In the genomic region with DNA sequence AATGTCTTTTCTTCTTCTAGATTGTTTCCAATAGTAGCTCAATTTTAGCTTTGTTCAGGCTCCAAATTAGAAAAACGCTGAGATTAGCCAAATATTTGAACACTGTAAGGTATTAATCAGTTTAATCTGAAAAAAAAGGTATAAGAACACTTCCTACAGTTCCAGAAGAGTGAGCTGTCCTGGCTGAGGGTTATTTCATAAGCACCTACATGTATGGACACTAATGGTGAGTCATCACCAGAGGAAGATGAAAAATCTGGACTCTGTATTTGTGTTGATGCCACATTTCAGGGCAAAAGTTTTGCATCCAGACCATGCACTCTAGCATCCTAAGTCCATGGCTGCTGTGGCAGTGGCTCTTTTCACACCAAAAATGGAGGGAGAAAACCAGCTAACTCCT, we compare ENCODE assay signal across 30 cellular contexts.
"Had no signal": no experiment of that assay in that cellular context is flagged by ENCODE, and none has a peak within 500 bp of the region (broad histone marks: within the 10 kb centered on the region; RNA-seq: fewer than 3 reads in every experiment).

No MANE protein-coding gene starts in this region.

- DNase-seq: activated CD4-positive, alpha-beta memory T cell treated with anti-CD3 and anti-CD28 coated beads, Interleukin-2, amount 10 ng/mL, durations not matched to agents 7 days and 5 days; activated CD4-positive, alpha-beta T cell treated with anti-CD3 and anti-CD28 coated beads for 1 hour; activated CD4-positive, alpha-beta T cell treated with anti-CD3 and anti-CD28 coated beads for 48 hours; activated CD4-positive, CD25-positive, alpha-beta regulatory T cell; activated CD8-positive, alpha-beta memory T cell treated with anti-CD3 and anti-CD28 coated beads for 24 hours; activated CD8-positive, alpha-beta memory T cell treated with anti-CD3 and anti-CD28 coated beads, Interleukin-2, amount 10 ng/mL, durations not matched to agents 7 days and 5 days; activated CD8-positive, alpha-beta memory T cell treated with anti-CD3 and anti-CD28 coated beads, Interleukin-2, amount 50 U/mL, for 48 hours; activated effector memory CD4-positive, alpha-beta T cell treated with Interleukin-2 at 50 U/mL for 16 hours; activated naive CD4-positive, alpha-beta T cell treated with anti-CD3 and anti-CD28 coated beads, Interleukin-2, amount 10 ng/mL, durations not matched to agents 7 days and 5 days; activated naive CD8-positive, alpha-beta T cell treated with anti-CD3 and anti-CD28 coated beads, Interleukin-2, amount 50 U/mL, for 24 hours; activated T-cell treated with anti-CD3 and anti-CD28 coated beads, Interleukin-2, amount 50 U/mL, for 48 hours; anterior cingulate cortex; central memory CD4-positive, alpha-beta T cell; NCI-H1105; NCI-H1417 treated with DMSO at 0.1 percent for 48 hours; NCI-H187 treated with DMSO at 0.1 percent for 48 hours; NCI-H2081; NCI-H510A; NCI-H526; NCI-H748 treated with DMSO at 0.1 percent for 48 hours; NK-92 treated with Interleukin-12 subunit alpha and Interleukin-12 subunit beta, amount 100 ng/mL, for 24 hours; SIG-M5; SW 1271; T1000; WERI-Rb-1 had no signal

- H3K27ac Mint-ChIP-seq: activated CD4-positive, alpha-beta memory T cell treated with anti-CD3 and anti-CD28 coated beads, Interleukin-2, amount 10 ng/mL, durations not matched to agents 7 days and 5 days; activated CD8-positive, alpha-beta memory T cell treated with anti-CD3 and anti-CD28 coated beads, Interleukin-2, amount 10 ng/mL, durations not matched to agents 7 days and 5 days; activated naive CD4-positive, alpha-beta T cell treated with anti-CD3 and anti-CD28 coated beads, Interleukin-2, amount 10 ng/mL, durations not matched to agents 7 days and 5 days; activated naive CD8-positive, alpha-beta T cell; activated naive CD8-positive, alpha-beta T cell treated with anti-CD3 and anti-CD28 coated beads, Interleukin-2, amount 50 U/mL, for 24 hours; brain had no signal

- H3K36me3 Mint-ChIP-seq: activated CD8-positive, alpha-beta memory T cell treated with anti-CD3 and anti-CD28 coated beads, Interleukin-2, amount 10 ng/mL, durations not matched to agents 7 days and 5 days; activated naive CD4-positive, alpha-beta T cell treated with anti-CD3 and anti-CD28 coated beads, Interleukin-2, amount 10 ng/mL, durations not matched to agents 7 days and 5 days; activated naive CD8-positive, alpha-beta T cell; brain had no signal

- ATAC-seq: activated CD8-positive, alpha-beta memory T cell treated with anti-CD3 and anti-CD28 coated beads, Interleukin-2, amount 10 ng/mL, durations not matched to agents 7 days and 5 days; activated naive CD8-positive, alpha-beta T cell treated with anti-CD3 and anti-CD28 coated beads, Interleukin-2, amount 50 U/mL, for 24 hours; K562; Right ventricle myocardium inferior; SK-N-SH treated with all-trans-retinoic acid at 6 μM for 48 hours had no signal

- H3K27me3 Mint-ChIP-seq: activated CD4-positive, alpha-beta memory T cell treated with anti-CD3 and anti-CD28 coated beads, Interleukin-2, amount 10 ng/mL, durations not matched to agents 7 days and 5 days; activated CD8-positive, alpha-beta memory T cell treated with anti-CD3 and anti-CD28 coated beads, Interleukin-2, amount 10 ng/mL, durations not matched to agents 7 days and 5 days; activated naive CD4-positive, alpha-beta T cell treated with anti-CD3 and anti-CD28 coated beads, Interleukin-2, amount 10 ng/mL, durations not matched to agents 7 days and 5 days; activated naive CD8-positive, alpha-beta T cell; activated naive CD8-positive, alpha-beta T cell treated with anti-CD3 and anti-CD28 coated beads, Interleukin-2, amount 50 U/mL, for 24 hours; brain had no signal

- H3K4me1 Mint-ChIP-seq: activated CD4-positive, alpha-beta memory T cell treated with anti-CD3 and anti-CD28 coated beads, Interleukin-2, amount 10 ng/mL, durations not matched to agents 7 days and 5 days; activated CD8-positive, alpha-beta memory T cell treated with anti-CD3 and anti-CD28 coated beads, Interleukin-2, amount 10 ng/mL, durations not matched to agents 7 days and 5 days; activated naive CD4-positive, alpha-beta T cell treated with anti-CD3 and anti-CD28 coated beads, Interleukin-2, amount 10 ng/mL, durations not matched to agents 7 days and 5 days; activated naive CD8-positive, alpha-beta T cell treated with anti-CD3 and anti-CD28 coated beads, Interleukin-2, amount 50 U/mL, for 24 hours; brain had no signal

- H3K4me3 Mint-ChIP-seq: activated CD4-positive, alpha-beta memory T cell treated with anti-CD3 and anti-CD28 coated beads, Interleukin-2, amount 10 ng/mL, durations not matched to agents 7 days and 5 days; activated CD8-positive, alpha-beta memory T cell treated with anti-CD3 and anti-CD28 coated beads, Interleukin-2, amount 10 ng/mL, durations not matched to agents 7 days and 5 days; activated naive CD4-positive, alpha-beta T cell treated with anti-CD3 and anti-CD28 coated beads, Interleukin-2, amount 10 ng/mL, durations not matched to agents 7 days and 5 days; activated naive CD8-positive, alpha-beta T cell; activated naive CD8-positive, alpha-beta T cell treated with anti-CD3 and anti-CD28 coated beads, Interleukin-2, amount 50 U/mL, for 24 hours; brain had no signal

- H3K36me3 ChIP-seq: WERI-Rb-1 had no signal

- H3K27ac ChIP-seq: WERI-Rb-1 had no signal

- H3K4me3 ChIP-seq: K562 had no signal
